ENCODE assay signal across 8 cellular contexts in the genomic region with DNA sequence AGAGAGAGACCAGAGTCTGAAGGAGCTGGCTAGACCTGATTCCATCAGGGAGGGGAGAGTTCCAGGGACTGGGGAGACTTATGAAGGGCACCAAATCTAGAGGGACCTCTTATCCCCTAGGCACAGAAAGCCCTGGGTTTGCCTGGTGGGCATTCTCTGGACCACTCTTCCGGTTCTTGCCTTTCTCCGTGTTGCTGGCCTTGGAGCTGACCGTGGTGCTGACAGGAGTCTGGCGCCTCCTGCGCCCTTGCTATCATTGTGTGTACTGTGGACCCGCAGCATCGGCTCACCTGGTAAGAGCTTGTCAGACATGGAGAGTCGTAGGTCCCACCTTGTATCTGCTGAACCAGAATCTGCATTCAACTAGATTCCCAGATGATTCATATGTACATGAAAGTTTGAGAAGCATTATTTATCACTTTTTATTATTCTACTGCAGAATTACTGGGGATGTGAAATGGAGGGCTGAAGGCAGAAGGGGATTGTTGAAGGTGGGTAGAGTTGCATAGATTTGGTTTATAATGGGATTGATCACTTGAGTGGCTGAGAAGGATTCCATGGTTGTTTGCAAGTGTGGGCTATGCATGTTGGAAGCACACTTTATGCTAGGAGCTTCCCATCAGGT. TPM values are rescaled to one million over a fixed set of nuclear protein-coding genes. Genes with fewer than 3 reads are reported as not detected.
DNase-seq lines count a peak whose midpoint lies in the region; ATAC-seq and TF ChIP-seq lines count a peak whose summit lies in the region.

No MANE protein-coding gene starts in this region.

- no peak; a peak in 1 of 4 replicates for TF ChIP-seq CTCF in GM23338 (conservative IDR thresholded peaks at IDR 0.05; ENCODE audit: low read depth in 2 of 2)
- TF ChIP-seq CTCF in cardiac fibroblast (IDR thresholded peaks at IDR 0.05; ENCODE audit: low read depth, low read length): no peak
- no peak for TF ChIP-seq CTCF in neural crest cell (conservative IDR thresholded peaks at IDR 0.05)

- no peak overlapping the region for H3K4me3 ChIP-seq in GM23338
- no peak overlapping the region for H3K4me3 ChIP-seq in cardiac fibroblast (replicated peaks in 1 of 2; ENCODE audit: low read depth in 2 of 2, low read length in 2 of 2)

- H3K27me3 ChIP-seq in GM23338 (ENCODE audit: insufficient read depth): no peaks in the 10 kb centered on the region

- no peaks in the 10 kb centered on the region for H3K9me2 ChIP-seq in GM23338 (ENCODE audit: insufficient read depth)

- H3K27me3 Mint-ChIP-seq in GM23338 (ENCODE audit: insufficient read depth, low read depth, poor library complexity) (no peaks in the 10 kb centered on the region), neural crest cell (ENCODE audit: low read depth) (peaks cover 62% of the 10 kb centered on the region)

- H3F3A ChIP-seq in GM23338 (replicated peaks; ENCODE audit: low read depth): no peaks in the 10 kb centered on the region

- H3K36me3 Mint-ChIP-seq in GM23338 (ENCODE audit: low read depth) (no peaks in the 10 kb centered on the region), neural crest cell (ENCODE audit: low read depth) (no peaks in the 10 kb centered on the region)

- peaks cover 11% of the 10 kb centered on the region for H3K4me1 ChIP-seq in GM23338 (ENCODE audit: insufficient read depth)

- H3K36me3 ChIP-seq in GM23338 (ENCODE audit: insufficient read depth): no peaks in the 10 kb centered on the region

- H3K79me2 ChIP-seq in GM23338 (replicated peaks; ENCODE audit: insufficient read depth): no peaks in the 10 kb centered on the region

- peak; percentile 98 for ATAC-seq in GM23338
- no peak for ATAC-seq in GM18870 (IDR thresholded peaks at IDR 0.05; ENCODE audit: unreplicated experiment)
- ATAC-seq in GM18517 (IDR thresholded peaks at IDR 0.05; ENCODE audit: unreplicated experiment): no peak
- no peak for ATAC-seq in GM21786 (IDR thresholded peaks at IDR 0.05; ENCODE audit: unreplicated experiment)

- H3K27ac Mint-ChIP-seq in GM23338 (no peak overlapping the region), neural crest cell (ENCODE audit: unreplicated experiment) (no peak overlapping the region)

- no peak overlapping the region for H2AFZ ChIP-seq in GM23338

- no peak overlapping the region for H3K4me2 ChIP-seq in GM23338

- H3K4me1 Mint-ChIP-seq in GM23338 (peaks cover 13% of the 10 kb centered on the region), neural crest cell (peaks cover 6% of the 10 kb centered on the region)

- no peak overlapping the region for H3K4me3 Mint-ChIP-seq in GM23338
- H3K4me3 Mint-ChIP-seq in neural crest cell: no peak overlapping the region

- DNase-seq in GM23338 (ENCODE audit: low spot score) (peak; percentile 85), NCI-H226 (peak; percentile 33), cardiac fibroblast (ENCODE audit: low read depth in 2 of 2) (peak; percentile 40 to 43), neural crest cell (ENCODE audit: low read depth, low spot score) (peak; percentile 60)
- no peak for DNase-seq in stimulated activated naive CD4-positive, alpha-beta T cell treated with Interleukin-2 at 50 U/mL for 16 hours (lab: John Stamatoyannopoulos, UW)

- no peaks in the 10 kb centered on the region for H4K20me1 ChIP-seq in GM23338 (replicated peaks; ENCODE audit: insufficient read depth)

- no peak overlapping the region for H3K27ac ChIP-seq in GM23338 (ENCODE audit: low read depth)

- H3K9me3 Mint-ChIP-seq in GM23338 (no peaks in the 10 kb centered on the region; the same call in 2 of the 3 replicates), neural crest cell (no peaks in the 10 kb centered on the region)

TF ChIP-seq in GM23338, 12 proteins besides CTCF, POLR2A, EP300 and RAD21:
- TF ChIP-seq, protein P1, sequence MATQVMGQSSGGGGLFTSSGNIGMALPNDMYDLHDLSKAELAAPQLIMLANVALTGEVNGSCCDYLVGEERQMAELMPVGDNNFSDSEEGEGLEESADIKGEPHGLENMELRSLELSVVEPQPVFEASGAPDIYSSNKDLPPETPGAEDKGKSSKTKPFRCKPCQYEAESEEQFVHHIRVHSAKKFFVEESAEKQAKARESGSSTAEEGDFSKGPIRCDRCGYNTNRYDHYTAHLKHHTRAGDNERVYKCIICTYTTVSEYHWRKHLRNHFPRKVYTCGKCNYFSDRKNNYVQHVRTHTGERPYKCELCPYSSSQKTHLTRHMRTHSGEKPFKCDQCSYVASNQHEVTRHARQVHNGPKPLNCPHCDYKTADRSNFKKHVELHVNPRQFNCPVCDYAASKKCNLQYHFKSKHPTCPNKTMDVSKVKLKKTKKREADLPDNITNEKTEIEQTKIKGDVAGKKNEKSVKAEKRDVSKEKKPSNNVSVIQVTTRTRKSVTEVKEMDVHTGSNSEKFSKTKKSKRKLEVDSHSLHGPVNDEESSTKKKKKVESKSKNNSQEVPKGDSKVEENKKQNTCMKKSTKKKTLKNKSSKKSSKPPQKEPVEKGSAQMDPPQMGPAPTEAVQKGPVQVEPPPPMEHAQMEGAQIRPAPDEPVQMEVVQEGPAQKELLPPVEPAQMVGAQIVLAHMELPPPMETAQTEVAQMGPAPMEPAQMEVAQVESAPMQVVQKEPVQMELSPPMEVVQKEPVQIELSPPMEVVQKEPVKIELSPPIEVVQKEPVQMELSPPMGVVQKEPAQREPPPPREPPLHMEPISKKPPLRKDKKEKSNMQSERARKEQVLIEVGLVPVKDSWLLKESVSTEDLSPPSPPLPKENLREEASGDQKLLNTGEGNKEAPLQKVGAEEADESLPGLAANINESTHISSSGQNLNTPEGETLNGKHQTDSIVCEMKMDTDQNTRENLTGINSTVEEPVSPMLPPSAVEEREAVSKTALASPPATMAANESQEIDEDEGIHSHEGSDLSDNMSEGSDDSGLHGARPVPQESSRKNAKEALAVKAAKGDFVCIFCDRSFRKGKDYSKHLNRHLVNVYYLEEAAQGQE (IDR thresholded peaks at IDR 0.05; ENCODE audit: unreplicated experiment): peak; percentile 89
- no peak for TF ChIP-seq CREB1 (CRISPR knock-in tag; IDR thresholded peaks at IDR 0.05; ENCODE audit: low read depth)

RNA-seq across cellular contexts. Expression of a gene that starts 4.3 kb away (rescaled TPM):
- total RNA-seq in GM23338 (2014; rRNA removed; shearing (Covaris generic)): 0.14 and 1.4 TPM in 2 replicates
- 0.11 TPM in 1 of 2 replicates, not detected in the other for polyA plus RNA-seq in GM23338 (2016; fragmentation: Nextera tagmentation; extraction: Ambion mirVana)
- 0.07 TPM in 1 of 2 replicates, not detected in the other for total RNA-seq in neural crest cell

RNA-seq across cellular contexts. Expression of a gene that starts 58.6 kb away (rescaled TPM):
- 49.2 and 54.8 TPM in 2 replicates for total RNA-seq in GM23338 (2014; rRNA removed; shearing (Covaris generic))
- 42.9 and 49.4 TPM in 2 replicates for polyA plus RNA-seq in GM23338 (2016; fragmentation: Nextera tagmentation; extraction: Ambion mirVana)
- 62.3 and 63.6 TPM in 2 replicates for total RNA-seq in neural crest cell
